ENCODE assay signal across 9 cellular contexts in the genomic region with DNA sequence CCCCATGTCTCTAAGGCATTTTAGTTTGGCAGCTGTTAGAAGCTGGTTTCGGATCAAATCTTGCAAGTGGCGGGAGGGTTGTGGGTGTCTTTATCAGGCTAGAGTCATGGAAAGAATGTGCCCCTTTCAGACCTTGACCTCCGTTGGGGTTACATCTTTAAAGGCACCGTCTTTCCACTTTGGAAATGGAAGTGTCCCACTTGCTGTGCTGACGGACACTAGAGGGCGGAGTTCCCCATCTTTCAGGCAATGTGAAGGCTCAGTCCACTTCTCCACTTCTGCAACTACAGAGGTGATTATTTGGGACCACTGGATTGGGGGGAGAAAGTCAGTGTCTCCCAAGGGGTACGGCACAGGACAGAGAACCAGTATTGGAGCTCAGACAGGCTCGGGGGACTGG. TPM values are rescaled to one million over a fixed set of nuclear protein-coding genes. Genes with fewer than 3 reads are reported as not detected.
A peak's percentile ranks its signal among the peaks of the same experiment; 100 is the strongest.
DNase-seq lines count a peak whose midpoint lies in the region; ATAC-seq, FAIRE-seq and TF ChIP-seq lines count a peak whose summit lies in the region.
"Not testable (repeated sequence)": the region's sequence is repeated elsewhere in the genome, so short reads cannot be mapped to it uniquely, and the experiment has no call there.
"Had no signal": no experiment of that assay in that cellular context is flagged by ENCODE, and none has a peak within 500 bp of the region (broad histone marks: within the 10 kb centered on the region; RNA-seq: fewer than 3 reads in every experiment).

No MANE protein-coding gene starts in this region.

- not testable (repeated sequence) for H4K91ac ChIP-seq in H1 (replicated peaks; ENCODE audit: insufficient read length, low read length)

- H3K23ac ChIP-seq in H1 (ENCODE audit: insufficient read length): not testable (repeated sequence)

- H4K5ac ChIP-seq in H1 (ENCODE audit: insufficient read length, low read depth, low read length): not testable (repeated sequence)

- no CpG with 5 or more reads among the region's 8 CpGs for WGBS in H1 (ENCODE audit: extremely low coverage in 1 of 2, insufficient coverage in 1 of 2, insufficient read length in 1 of 2, insufficient replicate concordance in 2 of 2, low coverage in 1 of 2, low lambda C conversion rate in 2 of 2, missing lambda C conversion rate in 1 of 2), 2 experiments
- WGBS in HepG2 (ENCODE audit: low lambda C conversion rate): no CpG with 5 or more reads among the region's 8 CpGs

- TF ChIP-seq CTCF in H1 (IDR thresholded peaks at IDR 0.05; ENCODE audit: control extremely low read depth in 1 of 3, insufficient read depth in 1 of 3, low read depth in 1 of 3, low read length in 3 of 3); HepG2 (CRISPR knock-in tag; IDR thresholded peaks at IDR 0.05): not testable (repeated sequence)
- TF ChIP-seq CTCF in osteocyte (IDR thresholded peaks at IDR 0.05): peak; percentile 30

- not testable (repeated sequence) for H3K27ac Mint-ChIP-seq in activated CD4-positive, alpha-beta T cell treated with anti-CD3 and anti-CD28 coated beads for 36 hours; osteocyte (ENCODE audit: unreplicated experiment)

- not testable (repeated sequence) for H3K27me3 ChIP-seq in H1 (replicated peaks in 1 of 4; ENCODE audit: control insufficient read depth in 3 of 4, extremely low read depth in 1 of 4, insufficient read depth in 3 of 4, low read length in 3 of 4); HepG2 (ENCODE audit: control insufficient read depth in 1 of 2, insufficient read depth in 2 of 2, low read length in 2 of 2)

- H3K36me3 Mint-ChIP-seq in activated CD4-positive, alpha-beta T cell treated with anti-CD3 and anti-CD28 coated beads for 36 hours (ENCODE audit: low read depth); osteocyte (ENCODE audit: unreplicated experiment): not testable (repeated sequence)

- not testable (repeated sequence) for H2BK15ac ChIP-seq in H1 (ENCODE audit: low read length)

- not testable (repeated sequence) for H3K9me3 Mint-ChIP-seq in activated CD4-positive, alpha-beta T cell treated with anti-CD3 and anti-CD28 coated beads for 36 hours (ENCODE audit: low read depth); osteocyte (ENCODE audit: unreplicated experiment)

- not testable (repeated sequence) for H4K8ac ChIP-seq in H1 (ENCODE audit: extremely low read depth, insufficient read depth, low read length)

- not testable (repeated sequence) for H2AK5ac ChIP-seq in H1 (ENCODE audit: low read depth, low read length)

- H3K27ac ChIP-seq in H1 (ENCODE audit: low read depth, low read length); HepG2 (ENCODE audit: extremely low read length, insufficient read depth, low read length): not testable (repeated sequence)

- H2BK120ac ChIP-seq in H1 (replicated peaks; ENCODE audit: low read depth, low read length): not testable (repeated sequence)

- H2BK20ac ChIP-seq in H1 (ENCODE audit: low read length): not testable (repeated sequence)

- not testable (repeated sequence) for TF ChIP-seq EP300 in H1 (IDR thresholded peaks at IDR 0.05; ENCODE audit: borderline replicate concordance in 1 of 2, low read depth in 2 of 2, low read length in 2 of 2); HepG2 (IDR thresholded peaks at IDR 0.05; ENCODE audit: low read depth in 2 of 2, low read length in 2 of 2); HepG2 (CRISPR knock-in tag; IDR thresholded peaks at IDR 0.05; ENCODE audit: borderline replicate concordance)

- not testable (repeated sequence) for H3K56ac ChIP-seq in H1 (replicated peaks; ENCODE audit: insufficient read length, low read depth, low read length)

- H2BK5ac ChIP-seq in H1 (ENCODE audit: low read depth, low read length): not testable (repeated sequence)

- TF ChIP-seq POLR2A in GM12891 (IDR thresholded peaks at IDR 0.05; ENCODE audit: low read depth, low read length); H1 (IDR thresholded peaks at IDR 0.05; ENCODE audit: control extremely low read depth in 1 of 2, low read depth in 2 of 2, low read length in 2 of 2); HepG2 (IDR thresholded peaks at IDR 0.05; ENCODE audit: insufficient read depth in 1 of 2, low read depth in 2 of 2, low read length in 2 of 2): not testable (repeated sequence)

- H3K18ac ChIP-seq in H1 (ENCODE audit: extremely low read depth, low read length): not testable (repeated sequence)

- H2BK12ac ChIP-seq in H1 (ENCODE audit: low read depth, low read length): not testable (repeated sequence)

- H3K23me2 ChIP-seq in H1 (ENCODE audit: low read depth, low read length): not testable (repeated sequence)

- ATAC-seq in activated CD4-positive, alpha-beta T cell treated with anti-CD3 and anti-CD28 coated beads for 36 hours: peak; percentile 49
- peak; percentile 50 to 62 for ATAC-seq in left cardiac atrium
- ATAC-seq in HepG2: peak; percentile 85

- H3K4me1 Mint-ChIP-seq in activated CD4-positive, alpha-beta T cell treated with anti-CD3 and anti-CD28 coated beads for 36 hours; osteocyte (ENCODE audit: unreplicated experiment): not testable (repeated sequence)

- H3K36me3 ChIP-seq in H1 (ENCODE audit: control insufficient read depth in 2 of 4, insufficient read depth in 4 of 4, low read length in 3 of 4); HepG2 (replicated peaks in 1 of 2; ENCODE audit: control insufficient read depth in 1 of 2, insufficient read depth in 2 of 2, low read length in 2 of 2): not testable (repeated sequence)

- H3K4ac ChIP-seq in H1 (replicated peaks; ENCODE audit: insufficient read length, low read depth, low read length): not testable (repeated sequence)

- not testable (repeated sequence) for TF ChIP-seq RAD21 in H1 (IDR thresholded peaks at IDR 0.05 in 1 of 2, conservative IDR thresholded peaks at IDR 0.05 in 1 of 2; ENCODE audit: low read depth in 2 of 2, low read length in 2 of 2); HepG2 (CRISPR knock-in tag; IDR thresholded peaks at IDR 0.05)

- H3K4me3 ChIP-seq in H1 (ENCODE audit: extremely low read depth in 1 of 4, insufficient read depth in 2 of 4, low read depth in 3 of 4, low read length in 4 of 4); HepG2 (replicated peaks in 1 of 3; ENCODE audit: insufficient read depth in 1 of 3, low read depth in 2 of 3, low read length in 3 of 3): not testable (repeated sequence)

- H3K79me1 ChIP-seq in H1 (ENCODE audit: low read depth, low read length): not testable (repeated sequence)

- in situ Hi-C loops in HepG2 (cut with HindIII; ENCODE audit: extremely low pct_ligation_motif_present, low pct_unique_long_range_greater_than_20kb): not testable (repeated sequence)

- FAIRE-seq in GM12891 (lab: Jason Lieb, UNC) (peak; percentile 90), HTR-8/SVneo (lab: Jason Lieb, UNC) (peak; percentile 73), H1 (lab: Jason Lieb, UNC) (peak; percentile 90), HepG2 (lab: Jason Lieb, UNC) (peak; percentile 98)

- H3K9me3 ChIP-seq in H1 (ENCODE audit: insufficient read depth in 2 of 2, low read depth in 1 of 2, low read length in 1 of 2); HepG2 (ENCODE audit: low read length): not testable (repeated sequence)

- CTCF ChIA-PET in activated CD4-positive, alpha-beta T cell treated with anti-CD3 and anti-CD28 coated beads for 36 hours (lab: Charles Lee); H1 (lab: Charles Lee; ENCODE audit: partially characterized antibody); HepG2 (lab: Yijun Ruan, JAX; ENCODE audit: low intra/inter-chr PET ratio, low total read pairs): not testable (repeated sequence)

- intact Hi-C loops in activated CD4-positive, alpha-beta T cell treated with anti-CD3 and anti-CD28 coated beads for 36 hours (cut with DNase I, micrococcal nuclease); left cardiac atrium (cut with DNase I); HepG2 (cut with micrococcal nuclease; ENCODE audit: unreplicated experiment): not testable (repeated sequence)

- not testable (repeated sequence) for H2AFZ ChIP-seq in H1 (ENCODE audit: low read length); HepG2 (ENCODE audit: low read length)

- H3K9ac ChIP-seq in H1 (replicated peaks in 1 of 4; ENCODE audit: extremely low read depth in 1 of 4, low read depth in 3 of 4, low read length in 3 of 4); HepG2 (ENCODE audit: insufficient read depth, low read depth, low read length): not testable (repeated sequence)

- H3K27me3 Mint-ChIP-seq in activated CD4-positive, alpha-beta T cell treated with anti-CD3 and anti-CD28 coated beads for 36 hours; osteocyte (ENCODE audit: unreplicated experiment): not testable (repeated sequence)

- H3K4me1 ChIP-seq in H1 (replicated peaks in 1 of 4; ENCODE audit: control insufficient read depth in 3 of 4, insufficient read depth in 4 of 4, low read length in 3 of 4); HepG2 (ENCODE audit: insufficient read depth, low read length): not testable (repeated sequence)

- POLR2A ChIA-PET in activated CD4-positive, alpha-beta T cell treated with anti-CD3 and anti-CD28 coated beads for 36 hours (lab: Charles Lee); H1 (lab: Charles Lee; ENCODE audit: partially characterized antibody); HepG2 (lab: Yijun Ruan, JAX): not testable (repeated sequence)

- not testable (repeated sequence) for H4K20me1 ChIP-seq in H1 (replicated peaks in 1 of 2; ENCODE audit: control insufficient read depth in 1 of 2, insufficient read depth in 2 of 2, low read length in 2 of 2); HepG2 (ENCODE audit: insufficient read depth, low read length)

- not testable (repeated sequence) for DNase-seq in GM12891 (ENCODE audit: insufficient read length, low spot score); HTR-8/SVneo (ENCODE audit: insufficient read length, low spot score); activated CD4-positive, alpha-beta T cell treated with anti-CD3 and anti-CD28 coated beads for 36 hours; H1 (ENCODE audit: low read depth in 1 of 2, low spot score in 2 of 2); left cardiac atrium; HepG2 (ENCODE audit: low spot score); osteocyte (ENCODE audit: extremely low spot score, unreplicated experiment)

- H3K4me2 ChIP-seq in H1 (ENCODE audit: insufficient read depth in 1 of 2, low read depth in 2 of 2, low read length in 2 of 2); HepG2 (ENCODE audit: low read depth, low read length): not testable (repeated sequence)

- not testable (repeated sequence) for H3K14ac ChIP-seq in H1 (ENCODE audit: insufficient read length)

- H3K79me2 ChIP-seq in H1 (ENCODE audit: control insufficient read depth in 1 of 2, insufficient read depth in 2 of 2, low read length in 2 of 2); HepG2 (ENCODE audit: insufficient read depth, low read length): not testable (repeated sequence)

- H3K4me3 Mint-ChIP-seq in activated CD4-positive, alpha-beta T cell treated with anti-CD3 and anti-CD28 coated beads for 36 hours; osteocyte (ENCODE audit: unreplicated experiment): not testable (repeated sequence)

- BruUV-seq in HepG2 (replicated peaks; lab: Mats Ljungman, UMichigan): not testable (repeated sequence)

RNA-seq across cellular contexts. Expression of gene CRYAA, which starts 29.9 kb away (rescaled TPM):
- polyA plus RNA-seq in GM12891 (2012; ENCODE audit: low read depth, missing spikeins): not detected
- not detected for total RNA-seq in activated CD4-positive, alpha-beta T cell treated with anti-CD3 and anti-CD28 coated beads for 36 hours
- not detected in 2 replicates for total RNA-seq in H1 (2021; fragmentation: NEBNext Ultra II Directional; extraction: Animal tissue kit (Norgen Biotek cat#: 25700))
- polyA plus RNA-seq in H1 (2011; rRNA removed) (not detected in 2 replicates), HepG2 (2011; rRNA removed) (7.6 and 8.6 TPM in 2 replicates)
- polyA plus RNA-seq in H1 (2011; cell fraction: cytosol; rRNA removed): not detected
- not detected for polyA plus RNA-seq in H1 (2011; cell fraction: nucleus; rRNA removed)
- 0.44 TPM in 1 of 4 replicates, not detected in the others for polyA plus RNA-seq in H1 (2012, experiment 1 of 2)
- polyA plus RNA-seq in H1 (2012, experiment 2 of 2): 1.0 TPM
- not detected for polyA plus RNA-seq in H1 (2013, experiment 1 of 2)
- polyA plus RNA-seq in H1 (2013, experiment 2 of 2): not detected
- polyA minus RNA-seq in H1 (2011; rRNA and poly(A)+ RNA removed): not detected in 2 replicates
- polyA minus RNA-seq in H1 (2011; cell fraction: cytosol; rRNA and poly(A)+ RNA removed): not detected
- not detected for polyA minus RNA-seq in H1 (2011; cell fraction: nucleus; rRNA and poly(A)+ RNA removed)
- total RNA-seq in left cardiac atrium (not detected), HepG2 (2016; rRNA removed; fragmentation: Illumina TruSeq; extraction: Trizol) (5.2 and 5.6 TPM in 2 replicates), osteocyte (not detected in 2 replicates)
- total RNA-seq in HepG2 (2016; cell fraction: cytosol; rRNA removed; fragmentation: Illumina TruSeq; extraction: Trizol; ENCODE audit: low read depth): 4.7 and 6.3 TPM in 2 replicates
- 6.2 TPM in 1 of 2 replicates, not detected in the other for total RNA-seq in HepG2 (2016; cell fraction: insoluble cytoplasmic fraction; rRNA removed; fragmentation: Illumina TruSeq; extraction: Trizol)
- total RNA-seq in HepG2 (2016; cell fraction: membrane; rRNA removed; fragmentation: Illumina TruSeq; extraction: Trizol): 6.0 and 8.4 TPM in 2 replicates
- 2.3 and 5.6 TPM in 2 replicates for total RNA-seq in HepG2 (2016; cell fraction: nucleus; rRNA removed; fragmentation: Illumina TruSeq; extraction: Trizol)
- 9.1 and 18.4 TPM in 2 replicates for polyA plus RNA-seq in HepG2 (2011; cell fraction: cytosol; rRNA removed)
- 5.7 and 7.5 TPM in 2 replicates for polyA plus RNA-seq in HepG2 (2011; cell fraction: nucleus; rRNA removed)
- polyA plus RNA-seq in HepG2 (2012): 10.0 and 16.7 TPM in 2 replicates
- polyA plus RNA-seq in HepG2 (2016; cell fraction: cytosol; fragmentation: Illumina TruSeq; extraction: Trizol; ENCODE audit: low read depth): 13.6 and 17.8 TPM in 2 replicates
- 11.2 and 14.9 TPM in 2 replicates for polyA plus RNA-seq in HepG2 (2016; cell fraction: insoluble cytoplasmic fraction; fragmentation: Illumina TruSeq; extraction: Trizol; ENCODE audit: low read depth)
- 16.4 and 19.1 TPM in 2 replicates for polyA plus RNA-seq in HepG2 (2016; cell fraction: membrane; fragmentation: Illumina TruSeq; extraction: Trizol; ENCODE audit: low read depth)
- 6.9 and 8.0 TPM in 2 replicates for polyA plus RNA-seq in HepG2 (2016; cell fraction: nucleus; fragmentation: Illumina TruSeq; extraction: Trizol; ENCODE audit: insufficient read depth, low read depth)
- polyA minus RNA-seq in HepG2 (2011; rRNA and poly(A)+ RNA removed; ENCODE audit: low replicate concordance): 6.5 TPM in 1 of 2 replicates, not detected in the other
- 4.6 TPM in 1 of 2 replicates, not detected in the other for polyA minus RNA-seq in HepG2 (2011; cell fraction: cytosol; rRNA and poly(A)+ RNA removed)
- 0.62 and 1.2 TPM in 2 replicates for polyA minus RNA-seq in HepG2 (2011; cell fraction: nucleus; rRNA and poly(A)+ RNA removed)
- total RNA-seq: CD8-positive, alpha-beta memory T cell; NCI-H460 had no signal
- polyA plus RNA-seq: CD8-positive, alpha-beta memory T cell had no signal

RNA-seq across cellular contexts. Expression of gene U2AF1, which starts 31.6 kb away (rescaled TPM):
- 60.8 TPM for polyA plus RNA-seq in GM12891 (2012; ENCODE audit: low read depth, missing spikeins)
- total RNA-seq in activated CD4-positive, alpha-beta T cell treated with anti-CD3 and anti-CD28 coated beads for 36 hours: 100 to 1,000 TPM in 1 of 2 experiments, 1 to 10 TPM in 1; 5.3 to 199 TPM
- 53.0 and 74.6 TPM in 2 replicates for total RNA-seq in H1 (2021; fragmentation: NEBNext Ultra II Directional; extraction: Animal tissue kit (Norgen Biotek cat#: 25700))
- polyA plus RNA-seq in H1 (2011; rRNA removed) (60.0 and 114 TPM in 2 replicates), HepG2 (2011; rRNA removed) (26.8 and 27.4 TPM in 2 replicates)
- 179 TPM for polyA plus RNA-seq in H1 (2011; cell fraction: cytosol; rRNA removed)
- 79.4 TPM for polyA plus RNA-seq in H1 (2011; cell fraction: nucleus; rRNA removed)
- polyA plus RNA-seq in H1 (2012, experiment 1 of 2): 23.7 to 108 TPM (median 38.4 TPM) in 4 replicates
- polyA plus RNA-seq in H1 (2012, experiment 2 of 2): 3.5 TPM
- 102 TPM for polyA plus RNA-seq in H1 (2013, experiment 1 of 2)
- 100 TPM for polyA plus RNA-seq in H1 (2013, experiment 2 of 2)
- polyA minus RNA-seq in H1 (2011; rRNA and poly(A)+ RNA removed): 52.9 and 54.7 TPM in 2 replicates
- 23.1 TPM for polyA minus RNA-seq in H1 (2011; cell fraction: cytosol; rRNA and poly(A)+ RNA removed)
- 103 TPM for polyA minus RNA-seq in H1 (2011; cell fraction: nucleus; rRNA and poly(A)+ RNA removed)
- total RNA-seq in left cardiac atrium (1 to 10 TPM; 8.5 to 8.6 TPM), HepG2 (2016; rRNA removed; fragmentation: Illumina TruSeq; extraction: Trizol) (21.2 and 28.6 TPM in 2 replicates), osteocyte (16.2 and 18.0 TPM in 2 replicates)
- 7.4 and 10.8 TPM in 2 replicates for total RNA-seq in HepG2 (2016; cell fraction: cytosol; rRNA removed; fragmentation: Illumina TruSeq; extraction: Trizol; ENCODE audit: low read depth)
- 15.8 and 25.5 TPM in 2 replicates for total RNA-seq in HepG2 (2016; cell fraction: insoluble cytoplasmic fraction; rRNA removed; fragmentation: Illumina TruSeq; extraction: Trizol)
- total RNA-seq in HepG2 (2016; cell fraction: membrane; rRNA removed; fragmentation: Illumina TruSeq; extraction: Trizol): 10.4 and 13.6 TPM in 2 replicates
- 32.7 and 42.6 TPM in 2 replicates for total RNA-seq in HepG2 (2016; cell fraction: nucleus; rRNA removed; fragmentation: Illumina TruSeq; extraction: Trizol)
- polyA plus RNA-seq in HepG2 (2011; cell fraction: cytosol; rRNA removed): 38.0 and 44.6 TPM in 2 replicates
- polyA plus RNA-seq in HepG2 (2011; cell fraction: nucleus; rRNA removed): 46.3 and 54.0 TPM in 2 replicates
- 11.6 and 48.1 TPM in 2 replicates for polyA plus RNA-seq in HepG2 (2012)
- 17.8 TPM in 2 replicates for polyA plus RNA-seq in HepG2 (2016; cell fraction: cytosol; fragmentation: Illumina TruSeq; extraction: Trizol; ENCODE audit: low read depth)
- 210 and 242 TPM in 2 replicates for polyA plus RNA-seq in HepG2 (2016; cell fraction: insoluble cytoplasmic fraction; fragmentation: Illumina TruSeq; extraction: Trizol; ENCODE audit: low read depth)
- 21.2 and 34.0 TPM in 2 replicates for polyA plus RNA-seq in HepG2 (2016; cell fraction: membrane; fragmentation: Illumina TruSeq; extraction: Trizol; ENCODE audit: low read depth)
- polyA plus RNA-seq in HepG2 (2016; cell fraction: nucleus; fragmentation: Illumina TruSeq; extraction: Trizol; ENCODE audit: insufficient read depth, low read depth): 92.4 and 139 TPM in 2 replicates
- 17.9 and 41.1 TPM in 2 replicates for polyA minus RNA-seq in HepG2 (2011; rRNA and poly(A)+ RNA removed; ENCODE audit: low replicate concordance)
- polyA minus RNA-seq in HepG2 (2011; cell fraction: cytosol; rRNA and poly(A)+ RNA removed): 8.5 and 9.2 TPM in 2 replicates
- polyA minus RNA-seq in HepG2 (2011; cell fraction: nucleus; rRNA and poly(A)+ RNA removed): 69.9 and 74.8 TPM in 2 replicates
